In genomic region chr12:473198-473597, GRCh38 we compare ENCODE assay signal across 25 cellular contexts. TPM values are rescaled to one million over a fixed set of nuclear protein-coding genes. Genes with fewer than 3 reads are reported as not detected.
DNase-seq lines count a peak whose midpoint lies in the region; ATAC-seq, FAIRE-seq and TF ChIP-seq lines count a peak whose summit lies in the region.
"Had no signal": no experiment of that assay in that cellular context is flagged by ENCODE, and none has a peak within 500 bp of the region (broad histone marks: within the 10 kb centered on the region; RNA-seq: fewer than 3 reads in every experiment).

No MANE protein-coding gene starts in this region.

- no peaks in the 10 kb centered on the region for H3K9me3 Mint-ChIP-seq in astrocyte (ENCODE audit: unreplicated experiment)
- H3K9me3 Mint-ChIP-seq: CD14-positive monocyte had no signal

- no peaks in the 10 kb centered on the region for H3K9me1 ChIP-seq in keratinocyte (ENCODE audit: control insufficient read depth, extremely low read depth, insufficient read depth, low read length)

- H3K4me1 Mint-ChIP-seq in astrocyte (ENCODE audit: low read depth, unreplicated experiment) = peaks cover 29% of the 10 kb centered on the region
- H3K4me1 Mint-ChIP-seq: B cell, CD14-positive monocyte had no signal

- no peak for TF ChIP-seq POLR2A in upper lobe of left lung (IDR thresholded peaks at IDR 0.05)

- TF ChIP-seq EP300 in upper lobe of left lung (IDR thresholded peaks at IDR 0.05) = no peak

- no peaks in the 10 kb centered on the region for H3K27me3 ChIP-seq in right cardiac atrium (ENCODE audit: control insufficient read depth, insufficient read depth)
- H3K27me3 ChIP-seq in astrocyte (ENCODE audit: insufficient read depth, low read length) = peaks cover 24% of the 10 kb centered on the region
- no peaks in the 10 kb centered on the region for H3K27me3 ChIP-seq in keratinocyte (ENCODE audit: control insufficient read depth, extremely low read depth, insufficient read depth, low read length)
- no peaks in the 10 kb centered on the region for H3K27me3 ChIP-seq in upper lobe of left lung
- H3K27me3 ChIP-seq: SJCRH30 had no signal

- peak overlapping the region; percentile 40 for H3K4me3 Mint-ChIP-seq in astrocyte (ENCODE audit: unreplicated experiment)
- H3K4me3 Mint-ChIP-seq: B cell, CD14-positive monocyte had no signal

- H3K27ac Mint-ChIP-seq in astrocyte (ENCODE audit: unreplicated experiment) = peak overlapping the region; percentile 82
- H3K27ac Mint-ChIP-seq: B cell, CD14-positive monocyte had no signal

- no peak overlapping the region for H3K9ac ChIP-seq in astrocyte (ENCODE audit: low read length)
- no peak overlapping the region for H3K9ac ChIP-seq in keratinocyte (ENCODE audit: control insufficient read depth, extremely low read depth, insufficient read depth, low read length)

- no peaks in the 10 kb centered on the region for H3K4me1 ChIP-seq in right cardiac atrium (ENCODE audit: control insufficient read depth, insufficient read depth, low read length)
- peaks cover 3% of the 10 kb centered on the region for H3K4me1 ChIP-seq in astrocyte (ENCODE audit: insufficient read depth, low read length)
- peaks cover 13% of the 10 kb centered on the region for H3K4me1 ChIP-seq in keratinocyte (ENCODE audit: control insufficient read depth, extremely low read depth, insufficient read depth, low read length)
- H3K4me1 ChIP-seq in upper lobe of left lung = peaks cover 0 to 7% (median 0%) of the 10 kb centered on the region in 4 donors

- no peaks in the 10 kb centered on the region for H3K9me3 ChIP-seq in right cardiac atrium (ENCODE audit: control insufficient read depth, low read length)
- H3K9me3 ChIP-seq in astrocyte (ENCODE audit: insufficient read depth, low read depth, low read length) = no peaks in the 10 kb centered on the region
- H3K9me3 ChIP-seq in keratinocyte (ENCODE audit: control insufficient read depth, low read depth, low read length) = no peaks in the 10 kb centered on the region
- no peaks in the 10 kb centered on the region for H3K9me3 ChIP-seq in upper lobe of left lung
- H3K9me3 ChIP-seq: A549, MG63, SJCRH30 had no signal

- no peaks in the 10 kb centered on the region for H3K36me3 ChIP-seq in astrocyte (ENCODE audit: insufficient read depth, low read length)
- peaks cover 1 to 3% of the 10 kb centered on the region in 2 experiments for H3K36me3 ChIP-seq in keratinocyte (ENCODE audit: control insufficient read depth in 2 of 2, extremely low read depth in 1 of 2, insufficient read depth in 2 of 2, low read length in 2 of 2)
- H3K36me3 ChIP-seq in upper lobe of left lung = no peaks in the 10 kb centered on the region
- H3K36me3 ChIP-seq: MG63, SJCRH30 had no signal

- peak overlapping the region; percentile 74 for H3K27ac ChIP-seq in right cardiac atrium (ENCODE audit: low read length)
- no peak overlapping the region for H3K27ac ChIP-seq in astrocyte (ENCODE audit: low read depth, low read length)
- no peak overlapping the region for H3K27ac ChIP-seq in keratinocyte (ENCODE audit: control insufficient read depth, insufficient read depth, low read length)
- no peak overlapping the region for H3K27ac ChIP-seq in upper lobe of left lung
- H3K27ac ChIP-seq: A549 had no signal

- DNase-seq in right cardiac atrium (no peak), left ventricle myocardium superior (no peak), astrocyte (ENCODE audit: low read depth) (no peak), keratinocyte (ENCODE audit: low read depth, low spot score) (no peak), urothelium cell line (ENCODE audit: low spot score) (no peak), NCI-H510A treated with DMSO at 0.1 percent for 48 hours (lab: John Stamatoyannopoulos, UW) (no peak), kidney tubule cell (ENCODE audit: low spot score) (no peak), upper lobe of left lung (no peak)
- DNase-seq: DMS53, GF-D8, GOT3, MG63, NCI-H1048, NCI-H1436 treated with DMSO at 0.1 percent for 48 hours, NCI-H2029, NCI-H345, NCI-H524 treated with DMSO at 0.1 percent for 48 hours, NCI-H82 had no signal

- peaks cover 4% of the 10 kb centered on the region for H3K27me3 Mint-ChIP-seq in astrocyte (ENCODE audit: low read depth, unreplicated experiment)

- TF ChIP-seq CTCF in astrocyte (IDR thresholded peaks at IDR 0.05; ENCODE audit: insufficient read depth, low read depth, low read length) (no peak), keratinocyte (optimal IDR thresholded peaks at IDR 0.05 in 1 of 3, IDR thresholded peaks at IDR 0.05 in 1 of 3, conservative IDR thresholded peaks at IDR 0.05 in 1 of 3; ENCODE audit: extremely low read depth in 1 of 3, insufficient read depth in 2 of 3, low read length in 3 of 3) (no peak), upper lobe of left lung (IDR thresholded peaks at IDR 0.05) (no peak)

- H3K79me2 ChIP-seq in astrocyte (ENCODE audit: insufficient read depth, low read length) (no peaks in the 10 kb centered on the region), keratinocyte (ENCODE audit: control insufficient read depth, insufficient read depth, low read length) (no peaks in the 10 kb centered on the region)

- H4K20me1 ChIP-seq in astrocyte (ENCODE audit: insufficient read depth, low read length) (no peaks in the 10 kb centered on the region), keratinocyte (ENCODE audit: control insufficient read depth, extremely low read depth, insufficient read depth, low read length) (no peaks in the 10 kb centered on the region)

- dilution Hi-C loops in keratinocyte (cut with MboI; ENCODE audit: extremely low pct_ligation_motif_present, low sequenced_read_pairs) = no loop called here

- no peak overlapping the region for H3K4me3 ChIP-seq in right cardiac atrium (ENCODE audit: low read length)
- H3K4me3 ChIP-seq in astrocyte (ENCODE audit: insufficient read depth, low read depth, low read length) = no peak overlapping the region
- no peak overlapping the region for H3K4me3 ChIP-seq in keratinocyte (ENCODE audit: control insufficient read depth in 2 of 3, extremely low read depth in 1 of 3, insufficient read depth in 2 of 3, low read depth in 1 of 3, low read length in 3 of 3)
- no peak overlapping the region for H3K4me3 ChIP-seq in upper lobe of left lung
- H3K4me3 ChIP-seq: A549, K562, MG63, SJCRH30 had no signal

- ATAC-seq in right cardiac atrium = no peak
- no peak for ATAC-seq in left ventricle myocardium superior
- ATAC-seq in upper lobe of left lung (ENCODE audit: low FRiP score in 2 of 2) = no peak
- ATAC-seq: K562, Panc1 had no signal

- H3K4me2 ChIP-seq in astrocyte (ENCODE audit: low read length) = no peak overlapping the region
- peak overlapping the region; percentile 8 for H3K4me2 ChIP-seq in keratinocyte (ENCODE audit: control insufficient read depth, extremely low read depth, insufficient read depth, low read depth, low read length)
- H3K4me2 ChIP-seq: A549 had no signal

- 79% methylated on average over 5 of the region's 5 CpGs for WGBS in right cardiac atrium
- 81 to 82% methylated on average over 5 of the region's 5 CpGs for WGBS in upper lobe of left lung, 2 donors

- H2AFZ ChIP-seq in astrocyte (ENCODE audit: low read depth, low read length) (no peak overlapping the region), keratinocyte (ENCODE audit: control insufficient read depth, low read length) (no peak overlapping the region)

- intact Hi-C loops in right cardiac atrium (cut with DNase I) = no loop called here
- intact Hi-C loops in left ventricle myocardium superior (cut with micrococcal nuclease) = no loop called here

- no peak for FAIRE-seq in astrocyte (lab: Jason Lieb, UNC)
- FAIRE-seq in keratinocyte (lab: Jason Lieb, UNC) = peak; percentile 41
- peak; percentile 84 for FAIRE-seq in urothelium cell line (lab: Jason Lieb, UNC)
- FAIRE-seq: A549, D721Med, K562 had no signal

- no peaks in the 10 kb centered on the region for H3K36me3 Mint-ChIP-seq in astrocyte (ENCODE audit: low read depth, unreplicated experiment)
- H3K36me3 Mint-ChIP-seq: CD14-positive monocyte had no signal

RNA-seq across cellular contexts. Expression of gene B4GALNT3, which starts 13.5 kb away (rescaled TPM):
- 10 to 100 TPM; 22.7 to 50.2 (median 39.4) TPM for total RNA-seq in right cardiac atrium
- 27.5 TPM for polyA plus RNA-seq in right cardiac atrium
- total RNA-seq in left ventricle myocardium superior = 49.6 TPM
- 3.6 and 4.6 TPM in 2 replicates for total RNA-seq in astrocyte
- 7.5 to 14.6 TPM (median 8.4 TPM) in 3 replicates for polyA plus RNA-seq in keratinocyte
- polyA plus RNA-seq in keratinocyte (2011; ENCODE audit: low read depth) = 9.6 TPM
- 5.0 and 5.1 TPM in 2 replicates for polyA plus RNA-seq in keratinocyte (2011; cell fraction: cytosol; rRNA removed)
- 30.3 TPM in 2 replicates for polyA plus RNA-seq in keratinocyte (2011; cell fraction: nucleus; rRNA removed)
- polyA plus RNA-seq in keratinocyte (2012; ENCODE audit: low replicate concordance) = 6.2 and 25.6 TPM in 2 replicates
- polyA minus RNA-seq in keratinocyte = 14.4 to 17.2 TPM (median 14.7 TPM) in 3 replicates
- 5.6 TPM for polyA minus RNA-seq in keratinocyte (2011; cell fraction: cytosol; rRNA and poly(A)+ RNA removed)
- 15.7 and 27.1 TPM in 2 replicates for polyA minus RNA-seq in keratinocyte (2011; cell fraction: nucleus; rRNA and poly(A)+ RNA removed)
- total RNA-seq in upper lobe of left lung = 10 to 100 TPM; 22.2 to 36.0 (median 26.9) TPM
- total RNA-seq: B cell had no signal
